In genomic region chr5:34550255-34550654, GRCh38 we compare ENCODE assay signal across 20 cellular contexts.
DNase-seq lines count a peak whose midpoint lies in the region; ATAC-seq, FAIRE-seq and TF ChIP-seq lines count a peak whose summit lies in the region.
"Had no signal": no experiment of that assay in that cellular context is flagged by ENCODE, and none has a peak within 500 bp of the region (broad histone marks: within the 10 kb centered on the region; RNA-seq: fewer than 3 reads in every experiment).

No MANE protein-coding gene starts in this region.

- H2BK12ac ChIP-seq in H1 (ENCODE audit: low read depth, low read length): peak overlapping the region; percentile 94; the same call in 1 of the 2 replicates

- CTCF ChIA-PET in H1 (lab: Charles Lee; ENCODE audit: partially characterized antibody): no interaction called here

- H3K56ac ChIP-seq in H1 (replicated peaks; ENCODE audit: insufficient read length, low read depth, low read length): no peak overlapping the region

- no peak overlapping the region for H3K27ac ChIP-seq in H1 (ENCODE audit: low read depth, low read length)
- H3K27ac ChIP-seq: BLaER1, KMS-11 had no signal

- no peaks in the 10 kb centered on the region for H3K79me1 ChIP-seq in H1 (ENCODE audit: low read depth, low read length)

- no peaks in the 10 kb centered on the region for H3K23me2 ChIP-seq in H1 (ENCODE audit: low read depth, low read length)

- peaks cover 9 to 31% (median 16%) of the 10 kb centered on the region in 4 experiments; a peak in 6 of 7 replicates for H3K4me1 ChIP-seq in H1 (replicated peaks in 1 of 4; ENCODE audit: control insufficient read depth in 3 of 4, insufficient read depth in 4 of 4, low read length in 3 of 4)

- H3K36me3 ChIP-seq in H1 (ENCODE audit: control insufficient read depth in 2 of 4, insufficient read depth in 4 of 4, low read length in 3 of 4): peaks cover 0 to 10% (median 0%) of the 10 kb centered on the region in 4 experiments; a peak in 1 of 8 replicates
- H3K36me3 ChIP-seq: BLaER1 had no signal

- H3K4me3 ChIP-seq in AG10803 (ENCODE audit: low read length): no peak overlapping the region
- H3K4me3 ChIP-seq in H1 (ENCODE audit: extremely low read depth in 1 of 4, insufficient read depth in 2 of 4, low read depth in 3 of 4, low read length in 4 of 4): no peak overlapping the region
- H3K4me3 ChIP-seq: BLaER1, GM23338 had no signal

- peak overlapping the region; percentile 55; the same call in 1 of the 2 replicates for H2BK15ac ChIP-seq in H1 (ENCODE audit: low read length)

- H2BK20ac ChIP-seq in H1 (ENCODE audit: low read length): 0 out of 2 replicates have a peak overlapping the region, but pooled peaks have one; percentile 67

- H3K79me2 ChIP-seq in H1 (ENCODE audit: control insufficient read depth in 1 of 2, insufficient read depth in 2 of 2, low read length in 2 of 2): no peaks in the 10 kb centered on the region

- no peaks in the 10 kb centered on the region for H4K20me1 ChIP-seq in H1 (replicated peaks in 1 of 2; ENCODE audit: control insufficient read depth in 1 of 2, insufficient read depth in 2 of 2, low read length in 2 of 2)
- H4K20me1 ChIP-seq: BLaER1 had no signal

- no peak for TF ChIP-seq RAD21 in H1 (IDR thresholded peaks at IDR 0.05 in 1 of 2, conservative IDR thresholded peaks at IDR 0.05 in 1 of 2; ENCODE audit: low read depth in 2 of 2, low read length in 2 of 2)

- no peak for FAIRE-seq in H1 (lab: Jason Lieb, UNC)
- FAIRE-seq: A204.1, GM12891, HepG2 had no signal

- peak; percentile 41 for DNase-seq in AG10803 (ENCODE audit: low read depth)
- peak; percentile 45 for DNase-seq in NCI-H69 (lab: John Stamatoyannopoulos, UW)
- DNase-seq in H1 (ENCODE audit: low read depth in 1 of 2, low spot score in 2 of 2): no peak
- no peak for DNase-seq in sciatic nerve (ENCODE audit: low spot score)
- DNase-seq in omental fat pad (ENCODE audit: low spot score): no peak
- DNase-seq in GM03348 (ENCODE audit: low spot score): no peak
- DNase-seq in NCI-H2029 treated with DMSO at 0.1 percent for 48 hours (lab: John Stamatoyannopoulos, UW): no peak
- DNase-seq: Calu3; CD4-positive, alpha-beta memory T cell; DND-41; EL; H7; HFFc6 had no signal

- no peak overlapping the region for H4K5ac ChIP-seq in H1 (ENCODE audit: insufficient read length, low read depth, low read length)

- WGBS in H1 (ENCODE audit: extremely low coverage in 1 of 2, insufficient coverage in 1 of 2, insufficient read length in 1 of 2, insufficient replicate concordance in 2 of 2, low coverage in 1 of 2, low lambda C conversion rate in 2 of 2, missing lambda C conversion rate in 1 of 2), 2 experiments: 88% methylated on average over 2 of the region's 2 CpGs; no CpG with 5 or more reads in 1 of the 2 experiments

- peaks cover 4% of the 10 kb centered on the region in 2 experiments; a peak in 2 of 4 replicates for H3K9me3 ChIP-seq in H1 (ENCODE audit: insufficient read depth in 2 of 2, low read depth in 1 of 2, low read length in 1 of 2)

- no peak overlapping the region for H3K14ac ChIP-seq in H1 (ENCODE audit: insufficient read length)

- no peak for TF ChIP-seq EP300 in H1 (IDR thresholded peaks at IDR 0.05; ENCODE audit: borderline replicate concordance in 1 of 2, low read depth in 2 of 2, low read length in 2 of 2)

- H2AFZ ChIP-seq in H1 (ENCODE audit: low read length): no peak overlapping the region
- H2AFZ ChIP-seq: GM23338 had no signal

- no peak overlapping the region for H2AK5ac ChIP-seq in H1 (ENCODE audit: low read depth, low read length)

- ATAC-seq in sciatic nerve (peak; percentile 60), omental fat pad (ENCODE audit: low FRiP score) (no peak)
- ATAC-seq: GM23338, HCT116, HepG2 had no signal

- H3K4me2 ChIP-seq in H1 (ENCODE audit: insufficient read depth in 1 of 2, low read depth in 2 of 2, low read length in 2 of 2): no peak overlapping the region
- H3K4me2 ChIP-seq: BLaER1, GM23338, KMS-11 had no signal

- TF ChIP-seq POLR2A in H1 (IDR thresholded peaks at IDR 0.05; ENCODE audit: control extremely low read depth in 1 of 2, low read depth in 2 of 2, low read length in 2 of 2): no peak

- H4K91ac ChIP-seq in H1 (replicated peaks; ENCODE audit: insufficient read length, low read length): peak overlapping the region; percentile 58

- H3K9ac ChIP-seq in H1 (replicated peaks in 1 of 4; ENCODE audit: extremely low read depth in 1 of 4, low read depth in 3 of 4, low read length in 3 of 4): no peak overlapping the region
- H3K9ac ChIP-seq: BLaER1, KMS-11 had no signal

- H2BK120ac ChIP-seq in H1 (replicated peaks; ENCODE audit: low read depth, low read length): peak overlapping the region; percentile 1

- TF ChIP-seq CTCF in AG10803 (conservative IDR thresholded peaks at IDR 0.05; ENCODE audit: low read length): no peak
- TF ChIP-seq CTCF in H1 (IDR thresholded peaks at IDR 0.05; ENCODE audit: control extremely low read depth in 1 of 3, insufficient read depth in 1 of 3, low read depth in 1 of 3, low read length in 3 of 3): no peak
- TF ChIP-seq CTCF in omental fat pad (IDR thresholded peaks at IDR 0.05): no peak

- no peak overlapping the region for H4K8ac ChIP-seq in H1 (ENCODE audit: extremely low read depth, insufficient read depth, low read length)

- POLR2A ChIA-PET in H1 (lab: Charles Lee; ENCODE audit: partially characterized antibody): interaction anchor here (0.6 kb wide), 1 partner anchor 106 kb away, joined by 3 read pairs; no protein-coding TSS in a partner anchor

- intact Hi-C loops in sciatic nerve (cut with DNase I): no loop called here

- H3K4ac ChIP-seq in H1 (replicated peaks; ENCODE audit: insufficient read length, low read depth, low read length): no peak overlapping the region

- peaks cover 0 to 5% (median 0%) of the 10 kb centered on the region in 4 experiments; a peak in 1 of 7 replicates for H3K27me3 ChIP-seq in H1 (replicated peaks in 1 of 4; ENCODE audit: control insufficient read depth in 3 of 4, extremely low read depth in 1 of 4, insufficient read depth in 3 of 4, low read length in 3 of 4)
- H3K27me3 ChIP-seq: BLaER1 had no signal

- peak overlapping the region; percentile 28; the same call in 1 of the 2 replicates for H2BK5ac ChIP-seq in H1 (ENCODE audit: low read depth, low read length)

- no peak overlapping the region for H3K23ac ChIP-seq in H1 (ENCODE audit: insufficient read length)

- no peak overlapping the region for H3K18ac ChIP-seq in H1 (ENCODE audit: extremely low read depth, low read length)

TF ChIP-seq in H1, 55 proteins besides CTCF, POLR2A, EP300 and RAD21:
- TF ChIP-seq TAF1 (IDR thresholded peaks at IDR 0.05; ENCODE audit: low read depth, low read length) (no peak), TCF12 (IDR thresholded peaks at IDR 0.05; ENCODE audit: low read depth, low read length) (no peak)

Comparison
In these comparisons a context has a peak if more than half of its experiments do, and no peak if none do; other contexts are left out.
1. DNase-seq: peak in AG10803 (single experiment) and NCI-H69 (single experiment); none in H1 (0 of 2), sciatic nerve (single experiment), omental fat pad (single experiment), GM03348 (single experiment) and NCI-H2029 treated with DMSO at 0.1 percent for 48 hours (single experiment).